In the genomic region with DNA sequence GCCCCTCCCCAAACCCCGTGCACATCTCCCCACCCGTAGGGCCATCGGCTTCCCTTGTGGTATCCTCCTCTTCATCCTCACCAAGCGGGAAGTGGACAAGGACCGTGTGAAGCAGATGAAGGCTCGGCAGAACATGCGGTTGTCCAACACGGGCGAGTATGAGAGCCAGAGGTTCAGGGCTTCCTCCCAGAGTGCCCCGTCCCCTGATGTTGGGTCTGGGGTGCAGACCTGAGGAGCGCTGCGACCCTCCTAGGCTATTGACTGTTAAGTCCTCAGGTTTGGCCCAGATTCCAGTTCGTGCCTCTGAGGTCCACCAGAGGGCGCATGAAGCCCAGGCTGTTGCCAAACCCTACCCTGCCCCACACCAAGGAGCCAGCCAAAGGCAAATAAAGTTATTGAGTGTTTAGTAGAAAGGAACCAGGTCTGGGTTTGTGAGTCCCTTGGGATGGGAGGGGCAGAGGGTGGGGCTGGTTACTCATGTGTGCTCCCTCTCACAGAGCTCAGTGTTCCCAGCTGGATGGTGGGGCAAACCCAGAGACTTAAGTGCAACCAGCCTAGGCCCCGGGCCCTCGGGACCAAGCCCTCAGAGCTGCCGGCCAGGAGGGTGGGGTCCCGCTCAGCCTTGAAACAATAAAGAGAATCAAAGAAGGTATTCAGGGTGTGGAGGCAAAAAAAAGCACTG, we compare ENCODE assay signal across 8 cellular contexts. TPM values are rescaled to one million over a fixed set of nuclear protein-coding genes. Genes with fewer than 3 reads are reported as not detected.
DNase-seq lines count a peak whose midpoint lies in the region; ATAC-seq and TF ChIP-seq lines count a peak whose summit lies in the region.

No MANE protein-coding gene starts in this region.

- H3K9me3 ChIP-seq in heart left ventricle = no peaks in the 10 kb centered on the region

- peak overlapping the region in 7 of 12 donors; percentile 0 to 90 (median 8) for H3K4me3 ChIP-seq in heart left ventricle
- H3K4me3 ChIP-seq in rectal smooth muscle tissue (ENCODE audit: low read length) = peak overlapping the region; percentile 37
- no peak overlapping the region for H3K4me3 ChIP-seq in urinary bladder (ENCODE audit: low read depth, low read length)

- TF ChIP-seq CTCF in heart left ventricle (IDR thresholded peaks at IDR 0.05) = peak; percentile 81 to 96 (median 86)

- peaks cover 3 to 69% (median 41%) of the 10 kb centered on the region in 12 donors for H3K4me1 ChIP-seq in heart left ventricle
- peaks cover 21% of the 10 kb centered on the region for H3K4me1 ChIP-seq in rectal smooth muscle tissue (ENCODE audit: control insufficient read depth, insufficient read depth, low read length)
- no peaks in the 10 kb centered on the region for H3K4me1 ChIP-seq in urinary bladder (ENCODE audit: insufficient read depth)

- no peak overlapping the region for H3K27ac Mint-ChIP-seq in activated naive CD8-positive, alpha-beta T cell treated with anti-CD3 and anti-CD28 coated beads, Interleukin-2, amount 50 U/mL, for 24 hours

- H3K9ac ChIP-seq in rectal smooth muscle tissue (ENCODE audit: low read length) = no peak overlapping the region

- H3K27ac ChIP-seq in heart left ventricle (peak overlapping the region; percentile 42 to 84 (median 70)), rectal smooth muscle tissue (ENCODE audit: low read depth, low read length) (peak overlapping the region; percentile 80), urinary bladder (ENCODE audit: low read depth) (peak overlapping the region; percentile 70)

- no peaks in the 10 kb centered on the region for H3K9me3 Mint-ChIP-seq in activated naive CD8-positive, alpha-beta T cell treated with anti-CD3 and anti-CD28 coated beads, Interleukin-2, amount 50 U/mL, for 24 hours

- H3K4me3 Mint-ChIP-seq in activated naive CD8-positive, alpha-beta T cell treated with anti-CD3 and anti-CD28 coated beads, Interleukin-2, amount 50 U/mL, for 24 hours = no peak overlapping the region

- WGBS in heart left ventricle, 4 donors = 16 to 28% (median 17%) methylated on average over 18 of the region's 18 CpGs
- 14% methylated on average over 18 of the region's 18 CpGs for WGBS in urinary bladder

- H3K36me3 ChIP-seq in heart left ventricle (peaks cover 0 to 54% (median 47%) of the 10 kb centered on the region in 9 donors), rectal smooth muscle tissue (ENCODE audit: control insufficient read depth, insufficient read depth, low read length) (peaks cover 31% of the 10 kb centered on the region), urinary bladder (ENCODE audit: insufficient read depth) (peaks cover 3% of the 10 kb centered on the region)

- peak in 1 of 2 donors; percentile 24 for TF ChIP-seq POLR2A in heart left ventricle (IDR thresholded peaks at IDR 0.05)

- H3K4me1 Mint-ChIP-seq in activated naive CD8-positive, alpha-beta T cell treated with anti-CD3 and anti-CD28 coated beads, Interleukin-2, amount 50 U/mL, for 24 hours = peaks cover 31% of the 10 kb centered on the region

- H3K36me3 Mint-ChIP-seq in activated naive CD8-positive, alpha-beta T cell treated with anti-CD3 and anti-CD28 coated beads, Interleukin-2, amount 50 U/mL, for 24 hours (ENCODE audit: low read depth) = peaks cover 12% of the 10 kb centered on the region

- H3K27me3 ChIP-seq in heart left ventricle (no peaks in the 10 kb centered on the region), rectal smooth muscle tissue (ENCODE audit: control insufficient read depth, insufficient read depth, low read length) (no peaks in the 10 kb centered on the region)

- DNase-seq in AG20443 (ENCODE audit: low spot score) = peak; percentile 89
- DNase-seq in NCI-H1105 (lab: John Stamatoyannopoulos, UW) = peak; percentile 51
- DNase-seq in SW480 (ENCODE audit: low spot score) = peak; percentile 87
- DNase-seq in activated naive CD8-positive, alpha-beta T cell treated with anti-CD3 and anti-CD28 coated beads, Interleukin-2, amount 50 U/mL, for 24 hours = peak; percentile 79
- DNase-seq in heart left ventricle = peak; percentile 84 to 91 (median 90)

- peak; percentile 17 for ATAC-seq in GM19324 (IDR thresholded peaks at IDR 0.05; ENCODE audit: low FRiP score, unreplicated experiment)
- peak; percentile 25 for ATAC-seq in activated naive CD8-positive, alpha-beta T cell treated with anti-CD3 and anti-CD28 coated beads, Interleukin-2, amount 50 U/mL, for 24 hours
- peak; percentile 31 to 64 (median 54) for ATAC-seq in heart left ventricle

- intact Hi-C loops in heart left ventricle (cut with DNase I) = loop anchor here in 7 of 10 donors (1.0 to 10.0 kb wide), 8 partner anchors 14 to 372 kb away; a partner anchor contains a TSS

- no peaks in the 10 kb centered on the region for H3K27me3 Mint-ChIP-seq in activated naive CD8-positive, alpha-beta T cell treated with anti-CD3 and anti-CD28 coated beads, Interleukin-2, amount 50 U/mL, for 24 hours

RNA-seq across cellular contexts. Expression of a gene that starts 2.4 kb away (rescaled TPM):
- total RNA-seq in heart left ventricle = 10 to 100 TPM; 53.8 to 78.7 (median 72.5) TPM
- 100 to 1,000 TPM in 1 of 2 donors, 10 to 100 TPM in 1; 54.6 to 146 TPM for polyA plus RNA-seq in heart left ventricle
- 24.6 TPM for total RNA-seq in urinary bladder
- polyA plus RNA-seq in urinary bladder = 92.7 TPM

RNA-seq across cellular contexts. Expression of a gene that starts 2.7 kb away (rescaled TPM):
- total RNA-seq in heart left ventricle = 100 to 1,000 TPM in 2 of 9 donors, 10 to 100 TPM in 7; 51.6 to 127 (median 58.0) TPM
- 100 to 1,000 TPM in 1 of 2 donors, 10 to 100 TPM in 1; 58.6 to 150 TPM for polyA plus RNA-seq in heart left ventricle
- total RNA-seq in urinary bladder = 75.9 TPM
- 139 TPM for polyA plus RNA-seq in urinary bladder

RNA-seq across cellular contexts. Expression of a gene that starts 11.9 kb away (rescaled TPM):
- total RNA-seq in heart left ventricle = 1 to 10 TPM in 6 of 9 donors, under 1 TPM in 3; 0.52 to 4.7 (median 1.2) TPM
- 1 to 10 TPM in 1 of 2 donors, under 1 TPM in 1; 1.00 to 1.8 TPM for polyA plus RNA-seq in heart left ventricle
- total RNA-seq in urinary bladder = 1.6 TPM
- polyA plus RNA-seq in urinary bladder = 19.3 TPM

RNA-seq across cellular contexts. Expression of a gene that starts 19.6 kb away (rescaled TPM):
- 100 to 1,000 TPM in 7 of 9 donors, 10 to 100 TPM in 2; 89.1 to 173 (median 126) TPM for total RNA-seq in heart left ventricle
- 100 to 1,000 TPM in 1 of 2 donors, 10 to 100 TPM in 1; 41.8 to 208 TPM for polyA plus RNA-seq in heart left ventricle
- total RNA-seq in urinary bladder = 127 TPM
- polyA plus RNA-seq in urinary bladder = 180 TPM

RNA-seq across cellular contexts. Expression of a gene that starts 55.7 kb away (rescaled TPM):
- total RNA-seq in heart left ventricle (100 to 1,000 TPM; 126 to 278 (median 139) TPM), urinary bladder (206 TPM)
- polyA plus RNA-seq in heart left ventricle (100 to 1,000 TPM in 1 of 2 donors, 10 to 100 TPM in 1; 64.9 to 223 TPM), urinary bladder (256 TPM)
